In genomic region chr5:151068189-151068570, GRCh38 we compare ENCODE assay signal across 9 cellular contexts. TPM values are rescaled to one million over a fixed set of nuclear protein-coding genes. Genes with fewer than 3 reads are reported as not detected.
DNase-seq lines count a peak whose midpoint lies in the region; ATAC-seq and TF ChIP-seq lines count a peak whose summit lies in the region.
"Had no signal": no experiment of that assay in that cellular context is flagged by ENCODE, and none has a peak within 500 bp of the region (broad histone marks: within the 10 kb centered on the region; RNA-seq: fewer than 3 reads in every experiment).

No MANE protein-coding gene starts in this region.

- H3K9ac ChIP-seq in BLaER1 treated with 17β-estradiol and CSF1 and Interleukin-3, amounts not matched to agents 10 nM and 100 nM = peak overlapping the region in 10 of 11 experiments; percentile 9 to 72 (median 56); a peak in 16 of 22 replicates
- peak overlapping the region; percentile 37; the same call in 1 of the 2 replicates for H3K9ac ChIP-seq in SU-DHL-6 (ENCODE audit: low read length)

- H3K9me2 ChIP-seq in SU-DHL-6 (replicated peaks; ENCODE audit: insufficient read depth, low read length) = no peaks in the 10 kb centered on the region

- ATAC-seq in GM21381 (IDR thresholded peaks at IDR 0.05; ENCODE audit: unreplicated experiment) (peak; percentile 6), HG02588 (IDR thresholded peaks at IDR 0.05; ENCODE audit: unreplicated experiment) (no peak)

- TF ChIP-seq CTCF in SU-DHL-6 (IDR thresholded peaks at IDR 0.05; ENCODE audit: insufficient read depth, low read length, poor library complexity, severe bottlenecking) = no peak

- H3K4me1 ChIP-seq in BLaER1 treated with 17β-estradiol and CSF1 and Interleukin-3, amounts not matched to agents 10 nM and 100 nM = peaks cover 61 to 100% (median 86%) of the 10 kb centered on the region in 10 experiments
- peaks cover 46% of the 10 kb centered on the region for H3K4me1 ChIP-seq in mesodermal cell (ENCODE audit: control insufficient read depth, insufficient read depth, low read length, poor library complexity, severe bottlenecking)

- H3K36me3 ChIP-seq in BLaER1 treated with 17β-estradiol and CSF1 and Interleukin-3, amounts not matched to agents 10 nM and 100 nM = peaks cover 24 to 93% (median 70%) of the 10 kb centered on the region in 11 experiments; a peak in 20 of 22 replicates
- H3K36me3 ChIP-seq in SU-DHL-6 (ENCODE audit: low read length) (no peaks in the 10 kb centered on the region), mesodermal cell (ENCODE audit: control insufficient read depth, insufficient read depth, low read length) (peaks cover 7% of the 10 kb centered on the region)

- no peaks in the 10 kb centered on the region for H3K9me3 ChIP-seq in BLaER1 treated with 17β-estradiol and CSF1 and Interleukin-3, amounts not matched to agents 10 nM and 100 nM (replicated peaks in 1 of 11)
- H3K9me3 ChIP-seq in SU-DHL-6 (ENCODE audit: insufficient read depth, low read length) = no peaks in the 10 kb centered on the region
- H3K9me3 ChIP-seq in mesodermal cell (ENCODE audit: control insufficient read depth, low read length) = no peaks in the 10 kb centered on the region

- H3F3A ChIP-seq in SU-DHL-6 (ENCODE audit: insufficient read depth) = peaks cover 10% of the 10 kb centered on the region; the same call in 1 of the 2 replicates

- WGBS in mesodermal cell (ENCODE audit: insufficient coverage in 2 of 2), 2 experiments = 90 to 92% methylated on average over 5 of the region's 6 CpGs

- no peak for DNase-seq in HT-29 (ENCODE audit: low spot score)
- no peak for DNase-seq in NCI-H2227 (lab: John Stamatoyannopoulos, UW; ENCODE audit: unreplicated experiment)
- DNase-seq in NK-92 treated with Interleukin-12 subunit alpha and Interleukin-12 subunit beta, amount 100 ng/mL, for 24 hours (lab: John Stamatoyannopoulos, UW) = no peak
- DNase-seq: NCI-H2081 treated with DMSO at 0.1 percent for 48 hours had no signal

- peaks cover 66 to 100% (median 90%) of the 10 kb centered on the region in 11 experiments for H4K20me1 ChIP-seq in BLaER1 treated with 17β-estradiol and CSF1 and Interleukin-3, amounts not matched to agents 10 nM and 100 nM
- H4K20me1 ChIP-seq in SU-DHL-6 (ENCODE audit: low read depth, low read length) = no peaks in the 10 kb centered on the region

- peak overlapping the region in 3 of 10 experiments; percentile 20 to 28 (median 20); a peak in 6 of 20 replicates for H3K4me3 ChIP-seq in BLaER1 treated with 17β-estradiol and CSF1 and Interleukin-3, amounts not matched to agents 10 nM and 100 nM
- H3K4me3 ChIP-seq in SU-DHL-6 (ENCODE audit: insufficient read depth, low read length, poor library complexity, severe bottlenecking) (no peak overlapping the region), mesodermal cell (ENCODE audit: extremely low read depth, insufficient read depth, low read length, poor library complexity, severe bottlenecking) (no peak overlapping the region)

- peak overlapping the region; percentile 27 to 89 (median 62); a peak in 21 of 22 replicates for H3K27ac ChIP-seq in BLaER1 treated with 17β-estradiol and CSF1 and Interleukin-3, amounts not matched to agents 10 nM and 100 nM
- H3K27ac ChIP-seq in SU-DHL-6 (ENCODE audit: low read depth, low read length) (peak overlapping the region; percentile 77), mesodermal cell (ENCODE audit: low read depth, low read length, severe bottlenecking) (peak overlapping the region; percentile 39)

- H2AFZ ChIP-seq in SU-DHL-6 (ENCODE audit: low read depth, low read length, severe bottlenecking) = no peak overlapping the region

- H3K27me3 ChIP-seq in BLaER1 treated with 17β-estradiol and CSF1 and Interleukin-3, amounts not matched to agents 10 nM and 100 nM = no peaks in the 10 kb centered on the region
- no peaks in the 10 kb centered on the region for H3K27me3 ChIP-seq in SU-DHL-6 (ENCODE audit: low read length)

- peak overlapping the region; percentile 79 to 97 (median 87) for H3K4me2 ChIP-seq in BLaER1 treated with 17β-estradiol and CSF1 and Interleukin-3, amounts not matched to agents 10 nM and 100 nM
- H3K4me2 ChIP-seq in SU-DHL-6 (ENCODE audit: low read depth, low read length, poor library complexity, severe bottlenecking) = peak overlapping the region; percentile 42

- H3K79me2 ChIP-seq in SU-DHL-6 (ENCODE audit: insufficient read depth, low read length) = peaks cover 85% of the 10 kb centered on the region

RNA-seq across cellular contexts. Expression of gene TNIP1, which starts 12.7 kb away (rescaled TPM):
- polyA plus RNA-seq in mesodermal cell (2013, experiment 1 of 2) = 49.5 TPM
- 43.9 TPM for polyA plus RNA-seq in mesodermal cell (2013, experiment 2 of 2)
- 97.5 and 103 TPM in 2 replicates for total RNA-seq in HT-29 (2014; rRNA removed; shearing (Covaris generic))

RNA-seq across cellular contexts. Expression of gene GPX3, which starts 47.8 kb away (rescaled TPM):
- polyA plus RNA-seq in mesodermal cell (2013, experiment 1 of 2) = 19.9 TPM
- polyA plus RNA-seq in mesodermal cell (2013, experiment 2 of 2) = 14.3 TPM
- 35.0 and 36.4 TPM in 2 replicates for total RNA-seq in HT-29 (2014; rRNA removed; shearing (Covaris generic))
